ENCODE assay signal across 2 cellular contexts in genomic region chr2:107657049-107657448, GRCh38.
TF ChIP-seq lines count a peak whose summit lies in the region.

No MANE protein-coding gene starts in this region.

TF ChIP-seq in HepG2, 621 proteins besides CTCF, POLR2A, EP300 and RAD21 (continued from another document):
- TF ChIP-seq NFYC (CRISPR knock-in tag; IDR thresholded peaks at IDR 0.05) (no peak), ZNF781 (CRISPR knock-in tag; IDR thresholded peaks at IDR 0.05; ENCODE audit: borderline replicate concordance, not compliant biosample characterization) (no peak), MAFK (conservative IDR thresholded peaks at IDR 0.05 in 1 of 2, IDR thresholded peaks at IDR 0.05 in 1 of 2; ENCODE audit: low read length in 2 of 2) (peak; percentile 55 to 62), TARDBP (CRISPR knock-in tag; IDR thresholded peaks at IDR 0.05) (no peak)

TF ChIP-seq in IMR-90, 13 proteins besides CTCF, POLR2A, EP300 and RAD21 (continued from another document):
- TF ChIP-seq RCOR1 (IDR thresholded peaks at IDR 0.05; ENCODE audit: insufficient replicate concordance, low read length) = no peak
- TF ChIP-seq RFX5 (IDR thresholded peaks at IDR 0.05; ENCODE audit: low read depth, low read length) = no peak
- TF ChIP-seq ELK1 (IDR thresholded peaks at IDR 0.05; ENCODE audit: borderline replicate concordance, low read depth, low read length) = no peak
- no peak for TF ChIP-seq SMC3 (IDR thresholded peaks at IDR 0.05; ENCODE audit: low read depth, low read length)
- no peak for TF ChIP-seq CEBPB (IDR thresholded peaks at IDR 0.05; ENCODE audit: low read depth, low read length)
TF ChIP-seq in IMR-90: peak in this region for 1.
